ENCODE assay signal across 12 cellular contexts in the genomic region with DNA sequence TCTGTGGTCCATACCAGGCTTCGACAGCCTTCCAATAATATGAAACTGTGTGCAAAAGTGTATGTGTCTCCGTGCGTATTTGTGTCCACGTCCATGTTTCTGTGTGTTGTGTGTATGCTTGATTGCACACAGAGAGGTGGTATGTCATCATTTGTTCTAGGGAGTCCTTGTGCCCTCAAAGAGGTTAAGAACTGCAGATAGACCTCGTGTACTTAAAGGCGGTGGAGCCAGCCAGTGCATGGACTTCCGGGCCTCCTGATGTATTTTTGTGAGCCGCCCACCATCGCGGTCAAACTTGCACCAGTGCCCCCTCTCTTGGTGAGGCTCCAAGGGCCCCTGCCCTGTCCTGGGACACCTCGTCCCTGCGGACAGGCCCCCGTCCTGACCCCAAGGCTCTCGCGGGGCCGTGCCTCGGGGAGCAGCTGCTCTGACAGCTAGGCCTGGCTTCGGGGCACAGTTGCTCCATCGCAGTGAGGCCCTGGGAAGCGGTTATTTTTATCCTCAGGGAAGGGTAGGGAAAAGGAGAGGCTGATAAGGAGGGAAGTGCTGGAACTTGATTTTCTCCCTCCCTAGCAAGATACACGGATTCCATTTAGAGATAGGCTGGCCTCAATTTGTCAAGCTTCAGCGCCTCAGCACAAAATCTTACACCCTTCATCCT. TPM values are rescaled to one million over a fixed set of nuclear protein-coding genes. Genes with fewer than 3 reads are reported as not detected.
DNase-seq lines count a peak whose midpoint lies in the region; ATAC-seq and TF ChIP-seq lines count a peak whose summit lies in the region.
"Had no signal": no experiment of that assay in that cellular context is flagged by ENCODE, and none has a peak within 500 bp of the region (broad histone marks: within the 10 kb centered on the region; RNA-seq: fewer than 3 reads in every experiment).

No MANE protein-coding gene starts in this region.

- H3K27ac ChIP-seq in breast epithelium = peak overlapping the region in 1 of 2 donors; percentile 99
- H3K27ac ChIP-seq in dorsolateral prefrontal cortex = peak overlapping the region in 39 of 59 donors; percentile 0 to 96 (median 48)
- peak overlapping the region; percentile 5 for H3K27ac ChIP-seq in vagina

- TF ChIP-seq CTCF in MCF 10A (IDR thresholded peaks at IDR 0.05; ENCODE audit: unreplicated experiment) = no peak
- no peak for TF ChIP-seq CTCF in breast epithelium (IDR thresholded peaks at IDR 0.05)
- TF ChIP-seq CTCF in dorsolateral prefrontal cortex (IDR thresholded peaks at IDR 0.05 in 54 of 56, conservative IDR thresholded peaks at IDR 0.05 in 2 of 56; ENCODE audit: low read depth in 1 of 56, partially characterized antibody in 56 of 56) = no peak
- no peak for TF ChIP-seq CTCF in mesothelial cell of epicardium (IDR thresholded peaks at IDR 0.05; ENCODE audit: unreplicated experiment)
- TF ChIP-seq CTCF in vagina (IDR thresholded peaks at IDR 0.05) = no peak

- no peak for DNase-seq in MCF 10A (ENCODE audit: unreplicated experiment)
- no peak for DNase-seq in breast epithelium (ENCODE audit: low spot score in 2 of 2)
- DNase-seq in dorsolateral prefrontal cortex = peak in 1 of 10 donors; percentile 43
- peak in 1 of 2 experiments; percentile 41 for DNase-seq in mesothelial cell of epicardium (ENCODE audit: low spot score in 2 of 2, unreplicated experiment in 2 of 2)
- DNase-seq in vagina (ENCODE audit: extremely low spot score in 2 of 2) = no peak
- DNase-seq in NCI-H1048 (lab: John Stamatoyannopoulos, UW) = no peak
- no peak for DNase-seq in GF-D8 (lab: John Stamatoyannopoulos, UW)
- DNase-seq: MV-4-11 had no signal

- intact Hi-C loops in MCF 10A (cut with micrococcal nuclease) = no loop called here
- intact Hi-C loops in breast epithelium (cut with DNase I; ENCODE audit: low total_unique reads) = loop anchor here (2.0 kb wide), 1 partner anchor 77 kb away; no protein-coding TSS in a partner anchor
- intact Hi-C loops in dorsolateral prefrontal cortex (cut with DNase I) = loop anchor here (5.0 kb wide), 4 partner anchors 55 to 225 kb away; a partner anchor contains a TSS
- intact Hi-C loops in vagina (cut with DNase I) = loop anchor here (5.0 kb wide), 1 partner anchor 1590 kb away; a partner anchor contains a TSS

- no peaks in the 10 kb centered on the region for H3K9me3 ChIP-seq in breast epithelium
- no peaks in the 10 kb centered on the region for H3K9me3 ChIP-seq in vagina
- H3K9me3 ChIP-seq: adrenal gland, SJSA1 had no signal

- H3K27me3 Mint-ChIP-seq in MCF 10A (ENCODE audit: insufficient read depth, unreplicated experiment) = no peaks in the 10 kb centered on the region
- no peaks in the 10 kb centered on the region for H3K27me3 Mint-ChIP-seq in mesothelial cell of epicardium (ENCODE audit: low read depth)

- H3K36me3 Mint-ChIP-seq in MCF 10A (ENCODE audit: insufficient read depth, unreplicated experiment) (peaks cover 5% of the 10 kb centered on the region), mesothelial cell of epicardium (peaks cover 2% of the 10 kb centered on the region)
- H3K36me3 Mint-ChIP-seq: CD14-positive monocyte had no signal

- peak overlapping the region; percentile 67 for H3K4me3 Mint-ChIP-seq in MCF 10A (ENCODE audit: unreplicated experiment)
- H3K4me3 Mint-ChIP-seq in mesothelial cell of epicardium = peak overlapping the region; percentile 49

- H3K4me3 ChIP-seq in breast epithelium (no peak overlapping the region), dorsolateral prefrontal cortex (peak overlapping the region in 9 of 59 donors; percentile 10 to 93 (median 78)), vagina (no peak overlapping the region)

- no peak for ATAC-seq in HG02973 (IDR thresholded peaks at IDR 0.05; ENCODE audit: unreplicated experiment)

- H3K4me1 ChIP-seq in breast epithelium = peaks cover 0 to 6% of the 10 kb centered on the region in 2 donors
- H3K4me1 ChIP-seq in vagina = peaks cover 42% of the 10 kb centered on the region

- peaks cover 6% of the 10 kb centered on the region for H3K9me3 Mint-ChIP-seq in MCF 10A (ENCODE audit: unreplicated experiment)
- peaks cover 2% of the 10 kb centered on the region for H3K9me3 Mint-ChIP-seq in mesothelial cell of epicardium
- H3K9me3 Mint-ChIP-seq: CD14-positive monocyte had no signal

- no TSS peak for BruUV-seq in MCF 10A (replicated peaks; lab: Mats Ljungman, UMichigan)

- H3K4me1 Mint-ChIP-seq in MCF 10A (ENCODE audit: insufficient read depth, unreplicated experiment) (peaks cover 5% of the 10 kb centered on the region), mesothelial cell of epicardium (peaks cover 36% of the 10 kb centered on the region)

- no peak for TF ChIP-seq POLR2A in breast epithelium (IDR thresholded peaks at IDR 0.05)
- no peak for TF ChIP-seq POLR2A in vagina (IDR thresholded peaks at IDR 0.05)

- H3K27me3 ChIP-seq in breast epithelium (no peaks in the 10 kb centered on the region), dorsolateral prefrontal cortex (no peaks in the 10 kb centered on the region), vagina (no peaks in the 10 kb centered on the region)
- H3K27me3 ChIP-seq: adrenal gland, SJSA1 had no signal

- no peaks in the 10 kb centered on the region for H3K36me3 ChIP-seq in breast epithelium
- H3K36me3 ChIP-seq in vagina = no peaks in the 10 kb centered on the region
- H3K36me3 ChIP-seq: adrenal gland had no signal

- CTCF ChIA-PET in MCF 10A (lab: Yijun Ruan, JAX) = interaction anchor here (0.9 to 1.9 kb wide), 5 partner anchors 9 to 40 kb away, joined by 3 to 7 read pairs (median 5); no protein-coding TSS in a partner anchor

- POLR2A ChIA-PET in MCF 10A (lab: Yijun Ruan, JAX) = interaction anchor here (0.7 to 4.5 kb wide), 8 partner anchors 9 to 112 kb away, joined by 3 to 21 read pairs (median 3); no protein-coding TSS in a partner anchor

- H3K27ac Mint-ChIP-seq in MCF 10A (ENCODE audit: low read depth, unreplicated experiment) = no peak overlapping the region
- H3K27ac Mint-ChIP-seq in mesothelial cell of epicardium = peak overlapping the region; percentile 87

RNA-seq across cellular contexts. Expression of a gene that starts 1.2 kb away (rescaled TPM):
- total RNA-seq in MCF 10A (2022) (76.1 and 79.8 TPM in 2 replicates), breast epithelium (100 to 1,000 TPM in 2 of 3 donors, 10 to 100 TPM in 1; 77.9 to 153 (median 150) TPM), dorsolateral prefrontal cortex (10 to 100 TPM; 28.9 to 62.9 (median 42.7) TPM), mesothelial cell of epicardium (93.1 to 103 TPM (median 100 TPM) in 3 replicates), vagina (102 TPM)
